11 cellular contexts compared by ENCODE assay signal in genomic region chr3:15812183-15812582, GRCh38. TPM values are rescaled to one million over a fixed set of nuclear protein-coding genes. Genes with fewer than 3 reads are reported as not detected.
A peak's percentile ranks its signal among the peaks of the same experiment; 100 is the strongest.
DNase-seq lines count a peak whose midpoint lies in the region; ATAC-seq, FAIRE-seq and TF ChIP-seq lines count a peak whose summit lies in the region.
"Had no signal": no experiment of that assay in that cellular context is flagged by ENCODE, and none has a peak within 500 bp of the region (broad histone marks: within the 10 kb centered on the region; RNA-seq: fewer than 3 reads in every experiment).

No MANE protein-coding gene starts in this region.

- CTCF ChIA-PET in BJ (lab: Yijun Ruan, JAX) (interaction anchor here (0.7 to 3.8 kb wide), 14 partner anchors 9 to 738 kb away, joined by 3 to 57 read pairs (median 3); partner anchors contain the start of genes ANKRD28, DPH3 and OXNAD1), GM12878 (lab: Yijun Ruan, JAX) (interaction anchor here (0.6 to 9.8 kb wide), 36 partner anchors 10 to 440 kb away, joined by 3 to 288 read pairs (median 4); partner anchors contain the start of genes ANKRD28, BTD and HACL1)

- TF ChIP-seq POLR2A in GM12878 (IDR thresholded peaks at IDR 0.05; ENCODE audit: low read depth, low read length) = no peak

- H2AFZ ChIP-seq in GM12878 (ENCODE audit: control insufficient read depth, low read depth, low read length) = no peak overlapping the region

- no peak overlapping the region for H3K9ac ChIP-seq in GM12878 (ENCODE audit: control insufficient read depth, insufficient read depth, low read length)

- TF ChIP-seq CTCF in BJ (IDR thresholded peaks at IDR 0.05; ENCODE audit: insufficient read depth, low read depth, low read length) (peak; percentile 39), GM12878 (IDR thresholded peaks at IDR 0.05 in 2 of 3, conservative IDR thresholded peaks at IDR 0.05 in 1 of 3; ENCODE audit: control insufficient read depth in 2 of 3, extremely low read depth in 1 of 3, insufficient read depth in 1 of 3, low read depth in 3 of 3, low read length in 3 of 3) (peak in 2 of 3 experiments; percentile 26 to 61; a peak in 2 of 6 replicates)

- no TSS peak for BruUV-seq in GM12878 (replicated peaks; lab: Mats Ljungman, UMichigan)

- H3K36me3 ChIP-seq in BJ (ENCODE audit: control insufficient read depth, insufficient read depth, low read length) (no peaks in the 10 kb centered on the region), GM12878 (ENCODE audit: control insufficient read depth in 2 of 2, insufficient read depth in 2 of 2, low read length in 1 of 2) (no peaks in the 10 kb centered on the region)
- H3K36me3 ChIP-seq: WERI-Rb-1 had no signal

- no peaks in the 10 kb centered on the region for H4K20me1 ChIP-seq in GM12878 (ENCODE audit: control insufficient read depth, insufficient read depth)

- H3K27ac ChIP-seq in GM12878 (ENCODE audit: control insufficient read depth, insufficient read depth) = no peak overlapping the region
- H3K27ac ChIP-seq: WERI-Rb-1 had no signal

- no peak for TF ChIP-seq EP300 in GM12878 (IDR thresholded peaks at IDR 0.05; ENCODE audit: borderline replicate concordance in 1 of 2, control insufficient read depth in 1 of 2, low read depth in 2 of 2, low read length in 2 of 2)

- RAD21 ChIA-PET in GM12878 (lab: Charles Lee; ENCODE audit: unreplicated experiment) = interaction anchor here (0.6 to 9.6 kb wide), 32 partner anchors 13 to 608 kb away, joined by 3 to 248 read pairs (median 4); partner anchors contain the start of genes ANKRD28, BTD, GALNT15 and HACL1

- SMC1A ChIA-PET in GM12878 (lab: Charles Lee; ENCODE audit: uncharacterized antibody, unreplicated experiment) = interaction anchor here (0.7 to 9.4 kb wide), 36 partner anchors 10 to 435 kb away, joined by 3 to 362 read pairs (median 4); partner anchors contain the start of genes ANKRD28, BTD and HACL1

- no peak overlapping the region for H3K4me2 ChIP-seq in GM12878 (ENCODE audit: control insufficient read depth, insufficient read depth)

- in situ Hi-C loops in GM12878 (cut with MboI) = loop anchor here (5.0 kb wide), 2 partner anchors 360 to 435 kb away; partner anchors contain the start of gene GALNT15

- H3K4me3 ChIP-seq in BJ (ENCODE audit: low read depth, low read length) = no peak overlapping the region
- no peak overlapping the region for H3K4me3 ChIP-seq in GM12878

- H3K4me1 ChIP-seq in GM12878 (ENCODE audit: control insufficient read depth, insufficient read depth, low read length) = peaks cover 58% of the 10 kb centered on the region

- ATAC-seq in GM12878 (no peak), HG02870 (IDR thresholded peaks at IDR 0.05; ENCODE audit: unreplicated experiment) (no peak)

- POLR2A ChIA-PET in BJ (lab: Charles Lee) (interaction anchor here (0.6 kb wide), 2 partner anchors 13 to 18 kb away, joined by 3 read pairs; no protein-coding TSS in a partner anchor), GM12878 (lab: Charles Lee) (interaction anchor here (0.6 to 1.7 kb wide), 5 partner anchors 159 to 471 kb away, joined by 3 to 12 read pairs (median 4); no protein-coding TSS in a partner anchor)

- WGBS in GM12878 (ENCODE audit: insufficient coverage, insufficient replicate concordance, low lambda C conversion rate, missing lambda C conversion rate) = 32% methylated on average over 1 of the region's 1 CpG

- DNase-seq in BJ (ENCODE audit: low read depth) (no peak), H4 (ENCODE audit: low spot score) (peak; percentile 16), GM12878 (ENCODE audit: low read depth, low spot score) (no peak), lung microvascular endothelial cell (ENCODE audit: low read depth in 2 of 2) (peak; percentile 51 to 68), amygdala (lab: John Stamatoyannopoulos, UW) (no peak), iPS-NIHi7 (ENCODE audit: extremely low spot score) (no peak), NCI-H2107 (lab: John Stamatoyannopoulos, UW) (no peak)
- DNase-seq: H7, substantia nigra, WERI-Rb-1 had no signal

- H3K79me2 ChIP-seq in GM12878 (ENCODE audit: control insufficient read depth, insufficient read depth, low read length) = peaks cover 56% of the 10 kb centered on the region

- FAIRE-seq in GM12878 (lab: Jason Lieb, UNC) = no peak

- peak; percentile 73 for TF ChIP-seq RAD21 in GM12878 (IDR thresholded peaks at IDR 0.05; ENCODE audit: insufficient read depth, low read depth, low read length)

- H3K9me3 ChIP-seq in GM12878 (replicated peaks; ENCODE audit: control insufficient read depth, insufficient read depth, low read length) = peaks cover 2% of the 10 kb centered on the region; the same call in 2 of the 3 replicates

- intact Hi-C loops in GM12878 (cut with micrococcal nuclease; ENCODE audit: unreplicated experiment) = loop anchor here (1.0 to 5.0 kb wide), 3 partner anchors 95 to 182 kb away; no protein-coding TSS in a partner anchor

- H3K27me3 ChIP-seq in BJ (ENCODE audit: control insufficient read depth, insufficient read depth, low read length) = no peaks in the 10 kb centered on the region
- H3K27me3 ChIP-seq in GM12878 (replicated peaks in 1 of 2; ENCODE audit: control insufficient read depth in 2 of 2, insufficient read depth in 2 of 2, low read length in 1 of 2) = no peaks in the 10 kb centered on the region

TF ChIP-seq in GM12878, 131 proteins besides CTCF, POLR2A, EP300 and RAD21:
- no peak for TF ChIP-seq NRF1 (conservative IDR thresholded peaks at IDR 0.05; ENCODE audit: low read depth, low read length)
- peak; percentile 74; the same call in 1 of the 2 replicates for TF ChIP-seq SMC3 (IDR thresholded peaks at IDR 0.05; ENCODE audit: borderline replicate concordance, low read length)
- TF ChIP-seq, protein P1, sequence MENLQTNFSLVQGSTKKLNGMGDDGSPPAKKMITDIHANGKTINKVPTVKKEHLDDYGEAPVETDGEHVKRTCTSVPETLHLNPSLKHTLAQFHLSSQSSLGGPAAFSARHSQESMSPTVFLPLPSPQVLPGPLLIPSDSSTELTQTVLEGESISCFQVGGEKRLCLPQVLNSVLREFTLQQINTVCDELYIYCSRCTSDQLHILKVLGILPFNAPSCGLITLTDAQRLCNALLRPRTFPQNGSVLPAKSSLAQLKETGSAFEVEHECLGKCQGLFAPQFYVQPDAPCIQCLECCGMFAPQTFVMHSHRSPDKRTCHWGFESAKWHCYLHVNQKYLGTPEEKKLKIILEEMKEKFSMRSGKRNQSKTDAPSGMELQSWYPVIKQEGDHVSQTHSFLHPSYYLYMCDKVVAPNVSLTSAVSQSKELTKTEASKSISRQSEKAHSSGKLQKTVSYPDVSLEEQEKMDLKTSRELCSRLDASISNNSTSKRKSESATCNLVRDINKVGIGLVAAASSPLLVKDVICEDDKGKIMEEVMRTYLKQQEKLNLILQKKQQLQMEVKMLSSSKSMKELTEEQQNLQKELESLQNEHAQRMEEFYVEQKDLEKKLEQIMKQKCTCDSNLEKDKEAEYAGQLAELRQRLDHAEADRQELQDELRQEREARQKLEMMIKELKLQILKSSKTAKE (IDR thresholded peaks at IDR 0.05; ENCODE audit: low read depth, poor library complexity, severe bottlenecking) = peak; percentile 25
- TF ChIP-seq MEF2A (IDR thresholded peaks at IDR 0.05; ENCODE audit: insufficient read depth, low read depth, low read length) = 0 out of 2 replicates have a peak, but pooled peaks have one; percentile 14
- no peak for TF ChIP-seq NFXL1 (IDR thresholded peaks at IDR 0.05; ENCODE audit: borderline replicate concordance)

RNA-seq across cellular contexts. Expression of gene ANKRD28, which starts 14.4 kb away (rescaled TPM):
- 50.9 and 92.5 TPM in 2 replicates for polyA plus RNA-seq in BJ (2011; rRNA removed)
- polyA minus RNA-seq in BJ (2011; rRNA and poly(A)+ RNA removed) = 96.1 and 134 TPM in 2 replicates
- 42.5 and 49.9 TPM in 2 replicates for total RNA-seq in H4 (2014; rRNA removed; shearing (Covaris generic))
- total RNA-seq in GM12878 (2013; cell fraction: nucleolus; rRNA removed) = 532 and 544 TPM in 2 replicates
- total RNA-seq in GM12878 (2014; rRNA removed) = 48.9 and 58.5 TPM in 2 replicates
- total RNA-seq in GM12878 (2014; rRNA removed; fragmentation: Illumina TruSeq; extraction: Trizol) = 58.9 and 65.4 TPM in 2 replicates
- total RNA-seq in GM12878 (2021) = 51.9 and 55.4 TPM in 2 replicates
- 24.0 TPM for polyA plus RNA-seq in GM12878 (2011; ENCODE audit: low read depth)
- polyA plus RNA-seq in GM12878 (2011; rRNA removed) = 105 and 132 TPM in 2 replicates
- polyA plus RNA-seq in GM12878 (2011; cell fraction: cytosol; rRNA removed) = 45.9 and 56.4 TPM in 2 replicates
- 158 and 206 TPM in 2 replicates for polyA plus RNA-seq in GM12878 (2011; cell fraction: nucleus; rRNA removed)
- 24.5 and 30.8 TPM in 2 replicates for polyA plus RNA-seq in GM12878 (2012)
- 42.3 and 50.2 TPM in 2 replicates for polyA plus RNA-seq in GM12878 (2014; fragmentation: Illumina TruSeq; extraction: Trizol)
- 10 to 100 TPM; 12.3 to 13.7 TPM for polyA plus RNA-seq in GM12878 (2014; fragmentation: Nextera tagmentation; extraction: Ambion mirVana)
- polyA plus RNA-seq in GM12878 (2014; rRNA removed) = 34.3 and 36.2 TPM in 2 replicates
- polyA plus RNA-seq in GM12878 (2016; fragmentation: Nextera tagmentation; extraction: Ambion mirVana) = 10 to 100 TPM; 11.2 to 20.6 TPM
- 171 and 281 TPM in 2 replicates for polyA minus RNA-seq in GM12878 (2011; rRNA and poly(A)+ RNA removed)
- 37.0 and 48.7 TPM in 2 replicates for polyA minus RNA-seq in GM12878 (2011; cell fraction: cytosol; rRNA and poly(A)+ RNA removed)
- polyA minus RNA-seq in GM12878 (2011; cell fraction: nucleus; rRNA and poly(A)+ RNA removed) = 142 and 203 TPM in 2 replicates
- 40.3 and 72.4 TPM in 2 replicates for total RNA-seq in lung microvascular endothelial cell

Comparison
In these comparisons a context has a peak if more than half of its experiments do, and no peak if none do; other contexts are left out.
1. DNase-seq: peak in H4 (single experiment) and lung microvascular endothelial cell (2 of 2); none in BJ (single experiment), GM12878 (single experiment), amygdala (0 of 56), iPS-NIHi7 (single experiment) and NCI-H2107 (single experiment).